In genomic region chr6:100948381-100949133, GRCh38 we compare ENCODE assay signal across 16 cellular contexts.
DNase-seq lines count a peak whose midpoint lies in the region; ATAC-seq and TF ChIP-seq lines count a peak whose summit lies in the region.
"Had no signal": no experiment of that assay in that cellular context is flagged by ENCODE, and none has a peak within 500 bp of the region (broad histone marks: within the 10 kb centered on the region; RNA-seq: fewer than 3 reads in every experiment).

No MANE protein-coding gene starts in this region.

- H2BK120ac ChIP-seq in IMR-90 (ENCODE audit: low read depth, low read length): no peak overlapping the region

- H3K4me3 Mint-ChIP-seq in WTC11: no peak overlapping the region

- ATAC-seq in IMR-90 (ENCODE audit: low read depth) (peak; percentile 24), WTC11 (no peak), HG03039 (IDR thresholded peaks at IDR 0.05; ENCODE audit: unreplicated experiment) (no peak), GM18505 (IDR thresholded peaks at IDR 0.05; ENCODE audit: unreplicated experiment) (no peak)
- ATAC-seq: pancreas had no signal

- TF ChIP-seq CTCF in IMR-90 (conservative IDR thresholded peaks at IDR 0.05; ENCODE audit: low read depth, low read length) (no peak), WTC11 (IDR thresholded peaks at IDR 0.05) (no peak)

- peaks cover 45% of the 10 kb centered on the region for H3K9me3 Mint-ChIP-seq in WTC11

- H3K79me1 ChIP-seq in IMR-90 (ENCODE audit: low read depth in 1 of 2, low read length in 2 of 2): no peaks in the 10 kb centered on the region

- H2BK5ac ChIP-seq in IMR-90 (ENCODE audit: low read depth, low read length, poor library complexity, severe bottlenecking): no peak overlapping the region

- no peak overlapping the region for H3K18ac ChIP-seq in IMR-90 (ENCODE audit: low read depth, low read length)

- POLR2A ChIA-PET in IMR-90 (lab: Charles Lee; ENCODE audit: unreplicated experiment): no interaction called here
- POLR2A ChIA-PET in WTC11 (lab: Charles Lee): no interaction called here

- H2AK9ac ChIP-seq in IMR-90 (replicated peaks; ENCODE audit: low read depth, low read length, poor library complexity): no peak overlapping the region

- H4K20me1 ChIP-seq in IMR-90 (ENCODE audit: insufficient read depth, low read length): no peaks in the 10 kb centered on the region

- no peak overlapping the region for H3K56ac ChIP-seq in IMR-90 (ENCODE audit: extremely low read depth, insufficient read depth, low read length)

- H3K9me3 ChIP-seq in IMR-90 (ENCODE audit: control insufficient read depth, insufficient read depth, low read length): peaks cover 2% of the 10 kb centered on the region; the same call in 1 of the 2 replicates
- H3K9me3 ChIP-seq: ascending aorta, pancreas had no signal

- TF ChIP-seq POLR2A in IMR-90 (IDR thresholded peaks at IDR 0.05; ENCODE audit: low read depth, low read length) (no peak), GM18505 (IDR thresholded peaks at IDR 0.05; ENCODE audit: borderline replicate concordance, extremely low read depth, insufficient read depth, insufficient read length) (no peak)

- in situ Hi-C loops in IMR-90 (cut with MboI; ENCODE audit: low sequenced_read_pairs): no loop called here

- H3K4me1 ChIP-seq in IMR-90 (ENCODE audit: control insufficient read depth, insufficient read depth, low read length): no peaks in the 10 kb centered on the region
- H3K4me1 ChIP-seq: ascending aorta, pancreas had no signal

- H3K36me3 Mint-ChIP-seq in WTC11: peaks cover 34% of the 10 kb centered on the region

- H4K91ac ChIP-seq in IMR-90 (ENCODE audit: insufficient read depth, low read depth, low read length): no peak overlapping the region

- H3K9ac ChIP-seq in IMR-90 (ENCODE audit: low read depth, low read length): no peak overlapping the region

- H2BK15ac ChIP-seq in IMR-90 (ENCODE audit: low read depth, low read length): no peak overlapping the region

- H3K4me3 ChIP-seq in IMR-90 (ENCODE audit: insufficient read depth, low read depth, low read length): no peak overlapping the region
- H3K4me3 ChIP-seq: ascending aorta, dorsolateral prefrontal cortex, pancreas had no signal

- intact Hi-C loops in IMR-90 (cut with micrococcal nuclease): no loop called here
- intact Hi-C loops in cardiac septum (cut with DNase I): no loop called here

- no peak overlapping the region for H3K4ac ChIP-seq in IMR-90 (ENCODE audit: low read depth, low read length)

- H3K4me2 ChIP-seq in IMR-90 (ENCODE audit: low read depth, low read length): no peak overlapping the region

- H4K8ac ChIP-seq in IMR-90 (ENCODE audit: low read depth in 2 of 2, low read length in 2 of 2): no peak overlapping the region

- H3K23ac ChIP-seq in IMR-90 (ENCODE audit: low read depth, low read length): no peak overlapping the region

- H3K27me3 Mint-ChIP-seq in WTC11 (ENCODE audit: low read depth): peaks cover 8% of the 10 kb centered on the region

- DNase-seq in CMK (ENCODE audit: low read depth) (peak; percentile 63), IMR-90 (peak; percentile 0), WTC11 (ENCODE audit: low spot score) (no peak), kidney tubule cell (ENCODE audit: low spot score) (peak; percentile 6), cardiac septum (ENCODE audit: low spot score) (no peak), ureter (ENCODE audit: low spot score) (no peak)
- DNase-seq: activated CD4-positive, alpha-beta T cell treated with anti-CD3 and anti-CD28 coated beads, Interleukin-2, amount 50 U/mL, for 4 hours; dorsolateral prefrontal cortex; Kasumi-1; midbrain; NCI-H2029; NCI-H748 treated with DMSO at 0.1 percent for 48 hours; pancreas had no signal

- WGBS in IMR-90 (ENCODE audit: extremely low coverage in 2 of 2, insufficient read length in 1 of 2), 2 experiments: 20% methylated on average over 1 of the region's 3 CpGs; no CpG with 5 or more reads in 1 of the 2 experiments

- H3K9me1 ChIP-seq in IMR-90 (ENCODE audit: insufficient read depth, low read length): no peaks in the 10 kb centered on the region

- no peak overlapping the region for H3K27ac ChIP-seq in IMR-90 (ENCODE audit: insufficient read depth, low read length)
- H3K27ac ChIP-seq: ascending aorta, dorsolateral prefrontal cortex, pancreas had no signal

- no peaks in the 10 kb centered on the region for H3K36me3 ChIP-seq in IMR-90 (ENCODE audit: control insufficient read depth, insufficient read depth, low read length)
- H3K36me3 ChIP-seq: ascending aorta, pancreas had no signal

- no peak for TF ChIP-seq RAD21 in IMR-90 (IDR thresholded peaks at IDR 0.05; ENCODE audit: low read length)

- no peak overlapping the region for H4K5ac ChIP-seq in IMR-90 (ENCODE audit: low read depth, low read length)

- CTCF ChIA-PET in IMR-90 (lab: Yijun Ruan, JAX): no interaction called here
- CTCF ChIA-PET in WTC11 (lab: Charles Lee): no interaction called here

- H2AFZ ChIP-seq in IMR-90 (replicated peaks; ENCODE audit: low read length, poor library complexity): no peak overlapping the region

- BruUV-seq in IMR-90 (replicated peaks; lab: Mats Ljungman, UMichigan): no TSS peak

- no peaks in the 10 kb centered on the region for H3K27me3 ChIP-seq in IMR-90 (ENCODE audit: control insufficient read depth, insufficient read depth, low read length)
- H3K27me3 ChIP-seq: ascending aorta, dorsolateral prefrontal cortex, pancreas had no signal

- H3K4me1 Mint-ChIP-seq in WTC11: peaks cover 19% of the 10 kb centered on the region

- no peak overlapping the region for H2AK5ac ChIP-seq in IMR-90 (ENCODE audit: low read depth, low read length)

- H2BK20ac ChIP-seq in IMR-90 (ENCODE audit: low read depth, low read length): no peak overlapping the region

- no peak overlapping the region for H3K27ac Mint-ChIP-seq in WTC11

- H3K14ac ChIP-seq in IMR-90 (replicated peaks; ENCODE audit: low read depth, low read length): no peak overlapping the region

- dilution Hi-C loops in IMR-90 (cut with HindIII; ENCODE audit: low sequenced_read_pairs, unreplicated experiment): no loop called here

TF ChIP-seq in IMR-90, 13 proteins besides CTCF, POLR2A, EP300 and RAD21:
- no peak for TF ChIP-seq BHLHE40 (IDR thresholded peaks at IDR 0.05; ENCODE audit: low read depth, low read length)
- TF ChIP-seq NFE2L2 (IDR thresholded peaks at IDR 0.05; ENCODE audit: low read depth, low read length): no peak
- no peak for TF ChIP-seq CHD1 (IDR thresholded peaks at IDR 0.05; ENCODE audit: low read depth, low read length)
- TF ChIP-seq CEBPB (IDR thresholded peaks at IDR 0.05; ENCODE audit: low read depth, low read length): no peak
- TF ChIP-seq MAFK (IDR thresholded peaks at IDR 0.05; ENCODE audit: low read depth, low read length): no peak
- no peak for TF ChIP-seq MXI1 (IDR thresholded peaks at IDR 0.05; ENCODE audit: borderline replicate concordance, low read depth, low read length)
- TF ChIP-seq SMC3 (IDR thresholded peaks at IDR 0.05; ENCODE audit: low read depth, low read length): no peak
- TF ChIP-seq RCOR1 (IDR thresholded peaks at IDR 0.05; ENCODE audit: insufficient replicate concordance, low read length): no peak
- TF ChIP-seq RFX5 (IDR thresholded peaks at IDR 0.05; ENCODE audit: low read depth, low read length): no peak
- TF ChIP-seq ELK1 (IDR thresholded peaks at IDR 0.05; ENCODE audit: borderline replicate concordance, low read depth, low read length): no peak
- no peak for TF ChIP-seq MAZ (IDR thresholded peaks at IDR 0.05; ENCODE audit: borderline replicate concordance, low read depth, low read length)

TF ChIP-seq in WTC11, 78 proteins besides CTCF, POLR2A, EP300 and RAD21:
- TF ChIP-seq GABPB1 (CRISPR knock-in tag; IDR thresholded peaks at IDR 0.05) (peak; percentile 88), ZNF416 (CRISPR knock-in tag; IDR thresholded peaks at IDR 0.05) (no peak)

Comparison
In these comparisons a context has a peak if more than half of its experiments do, and no peak if none do; other contexts are left out.
1. DNase-seq: peak in CMK (single experiment), IMR-90 (single experiment) and kidney tubule cell (single experiment); none in WTC11 (single experiment), cardiac septum (single experiment) and ureter (single experiment).